22 cellular contexts compared by ENCODE assay signal in genomic region chr2:68274022-68274421, GRCh38. TPM values are rescaled to one million over a fixed set of nuclear protein-coding genes. Genes with fewer than 3 reads are reported as not detected.
"Had no signal": no experiment of that assay in that cellular context is flagged by ENCODE, and none has a peak within 500 bp of the region (broad histone marks: within the 10 kb centered on the region; RNA-seq: fewer than 3 reads in every experiment).

No MANE protein-coding gene starts in this region.

- H3K4me3 ChIP-seq: colonic mucosa, hepatocyte, mucosa of descending colon, prostate gland, sigmoid colon, skin epidermis, thoracic aorta, transverse colon had no signal

- H3K9me3 Mint-ChIP-seq: naive thymus-derived CD8-positive, alpha-beta T cell; stimulated activated naive B cell treated with anti-CD40 and anti-IgM and Interleukin-4, amounts not matched to agents 10 μg/mL and 1 μg/mL and 100 μg/mL, for 72 hours; stimulated activated naive CD8-positive, alpha-beta T cell treated with anti-CD3 and anti-CD28 coated beads, Interleukin-15, amount 100 ng/mL, for 72 hours had no signal

- ATAC-seq: foreskin keratinocyte; left lobe of liver; mucosa of descending colon; naive thymus-derived CD8-positive, alpha-beta T cell; stimulated activated naive B cell treated with anti-CD40 and anti-IgM and Interleukin-4, amounts not matched to agents 10 μg/mL and 1 μg/mL and 100 μg/mL, for 72 hours; stimulated activated naive CD8-positive, alpha-beta T cell treated with anti-CD3 and anti-CD28 coated beads, Interleukin-15, amount 100 ng/mL, for 72 hours had no signal

- DNase-seq: colonic mucosa; dermis blood vessel endothelial cell; erythroblast; foreskin keratinocyte; head of caudate nucleus; mammary epithelial cell; mucosa of descending colon; naive thymus-derived CD8-positive, alpha-beta T cell; occipital lobe; sigmoid colon; stimulated activated CD4-positive, alpha-beta T cell treated with anti-CD3 and anti-CD28 coated beads, Interleukin-2, amount 100 ng/mL, for 24 hours; stimulated activated CD4-positive, alpha-beta T cell treated with anti-CD3 and anti-CD28 coated beads, Interleukin-4, amount 100 ng/mL, for 4 hours; stimulated activated naive B cell treated with anti-CD40 and anti-IgM and Interleukin-4, amounts not matched to agents 10 μg/mL and 1 μg/mL and 100 μg/mL, for 72 hours; stimulated activated naive CD8-positive, alpha-beta T cell treated with anti-CD3 and anti-CD28 coated beads, Interleukin-15, amount 100 ng/mL, for 72 hours; transverse colon had no signal

- H3K4me1 ChIP-seq: colonic mucosa, foreskin keratinocyte, parathyroid adenoma, prostate gland, sigmoid colon had no signal

- H3K4me2 ChIP-seq: hepatocyte had no signal

- H3K36me3 ChIP-seq: colonic mucosa, prostate gland, sigmoid colon, thoracic aorta, transverse colon had no signal

- H3K4me1 Mint-ChIP-seq: stimulated activated naive B cell treated with anti-CD40 and anti-IgM and Interleukin-4, amounts not matched to agents 10 μg/mL and 1 μg/mL and 100 μg/mL, for 72 hours; stimulated activated naive CD8-positive, alpha-beta T cell treated with anti-CD3 and anti-CD28 coated beads, Interleukin-15, amount 100 ng/mL, for 72 hours had no signal

- H3K36me3 Mint-ChIP-seq: naive thymus-derived CD8-positive, alpha-beta T cell; stimulated activated naive B cell treated with anti-CD40 and anti-IgM and Interleukin-4, amounts not matched to agents 10 μg/mL and 1 μg/mL and 100 μg/mL, for 72 hours had no signal

- H3K27ac Mint-ChIP-seq: stimulated activated naive B cell treated with anti-CD40 and anti-IgM and Interleukin-4, amounts not matched to agents 10 μg/mL and 1 μg/mL and 100 μg/mL, for 72 hours; stimulated activated naive CD8-positive, alpha-beta T cell treated with anti-CD3 and anti-CD28 coated beads, Interleukin-15, amount 100 ng/mL, for 72 hours had no signal

- H2AFZ ChIP-seq: hepatocyte, parathyroid adenoma had no signal

- H3K4me3 Mint-ChIP-seq: naive thymus-derived CD8-positive, alpha-beta T cell; stimulated activated naive B cell treated with anti-CD40 and anti-IgM and Interleukin-4, amounts not matched to agents 10 μg/mL and 1 μg/mL and 100 μg/mL, for 72 hours; stimulated activated naive CD8-positive, alpha-beta T cell treated with anti-CD3 and anti-CD28 coated beads, Interleukin-15, amount 100 ng/mL, for 72 hours had no signal

- H3K9ac ChIP-seq: parathyroid adenoma had no signal

- H3K27ac ChIP-seq: colonic mucosa, foreskin keratinocyte, hepatocyte, parathyroid adenoma, prostate gland, sigmoid colon, skin epidermis, thoracic aorta, transverse colon had no signal

- FAIRE-seq: endothelial cell of umbilical vein had no signal

- H3K27me3 Mint-ChIP-seq: stimulated activated naive B cell treated with anti-CD40 and anti-IgM and Interleukin-4, amounts not matched to agents 10 μg/mL and 1 μg/mL and 100 μg/mL, for 72 hours had no signal

- H3K27me3 ChIP-seq: colonic mucosa, sigmoid colon had no signal

- H3K79me2 ChIP-seq: hepatocyte, parathyroid adenoma had no signal

- H3K9me3 ChIP-seq: colonic mucosa, mucosa of descending colon, prostate gland, sigmoid colon, thoracic aorta, transverse colon had no signal

RNA-seq across cellular contexts. Expression of gene CNRIP1, which starts 45.7 kb away (rescaled TPM):
- total RNA-seq: naive thymus-derived CD8-positive, alpha-beta T cell had no signal
- polyA plus RNA-seq: mammary epithelial cell; naive thymus-derived CD8-positive, alpha-beta T cell had no signal
